20 cellular contexts compared by ENCODE assay signal in genomic region chr5:137341831-137342230, GRCh38.
"Had no signal": no experiment of that assay in that cellular context is flagged by ENCODE, and none has a peak within 500 bp of the region (broad histone marks: within the 10 kb centered on the region; RNA-seq: fewer than 3 reads in every experiment).

No MANE protein-coding gene starts in this region.

- H3K4me3 ChIP-seq: colonic mucosa, esophagus muscularis mucosa, gastrocnemius medialis, heart right ventricle, prostate gland, right lobe of liver, testis, tibial nerve had no signal

- H3K79me2 ChIP-seq: parathyroid adenoma had no signal

- H3K36me3 ChIP-seq: colonic mucosa, esophagus muscularis mucosa, gastrocnemius medialis, heart right ventricle, prostate gland, right lobe of liver, tibial nerve had no signal

- H3K27ac ChIP-seq: colonic mucosa, epithelial cell of prostate, esophagus muscularis mucosa, gastrocnemius medialis, heart right ventricle, parathyroid adenoma, prostate gland, right lobe of liver, testis, tibial nerve had no signal

- H3K9me3 ChIP-seq: colonic mucosa, esophagus muscularis mucosa, gastrocnemius medialis, heart right ventricle, prostate gland, right lobe of liver, testis, tibial nerve had no signal

- H2AFZ ChIP-seq: parathyroid adenoma had no signal

- H3K4me1 ChIP-seq: colonic mucosa, gastrocnemius medialis, parathyroid adenoma, right lobe of liver, tibial nerve had no signal

- DNase-seq: colonic mucosa; effector CD8-positive, alpha-beta T cell; gastrocnemius medialis; heart right ventricle; hypothalamus; kidney glomerular epithelial cell; mammary epithelial cell; naive thymus-derived CD4-positive, alpha-beta T cell; nephron progenitor cell; right lobe of liver; stimulated activated CD4-positive, alpha-beta T cell treated with anti-CD3 and anti-CD28 coated beads, Interleukin-4, amount 100 ng/mL, for 1 hour; stimulated activated CD8-positive, alpha-beta memory T cell treated with anti-CD3 and anti-CD28 coated beads, Interleukin-4, amount 100 ng/mL, for 48 hours; stimulated activated naive CD8-positive, alpha-beta T cell treated with anti-CD3 and anti-CD28 coated beads, Interleukin-15, amount 100 ng/mL, for 72 hours; testis had no signal

- H3K9ac ChIP-seq: parathyroid adenoma had no signal

- H3K27me3 ChIP-seq: colonic mucosa, gastrocnemius medialis, heart right ventricle, right lobe of liver, testis, tibial nerve had no signal

- ATAC-seq: gastrocnemius medialis; heart right ventricle; naive thymus-derived CD4-positive, alpha-beta T cell; right lobe of liver; stimulated activated effector memory CD8-positive, alpha-beta T cell treated with anti-CD3 and anti-CD28 coated beads, Interleukin-12 subunit alpha, Interleukin-12 subunit beta, amount 100 ng/mL, for 72 hours; stimulated activated naive CD8-positive, alpha-beta T cell treated with anti-CD3 and anti-CD28 coated beads, Interleukin-15, amount 100 ng/mL, for 72 hours had no signal
